1 cellular context compared by ENCODE assay signal in the genomic region with DNA sequence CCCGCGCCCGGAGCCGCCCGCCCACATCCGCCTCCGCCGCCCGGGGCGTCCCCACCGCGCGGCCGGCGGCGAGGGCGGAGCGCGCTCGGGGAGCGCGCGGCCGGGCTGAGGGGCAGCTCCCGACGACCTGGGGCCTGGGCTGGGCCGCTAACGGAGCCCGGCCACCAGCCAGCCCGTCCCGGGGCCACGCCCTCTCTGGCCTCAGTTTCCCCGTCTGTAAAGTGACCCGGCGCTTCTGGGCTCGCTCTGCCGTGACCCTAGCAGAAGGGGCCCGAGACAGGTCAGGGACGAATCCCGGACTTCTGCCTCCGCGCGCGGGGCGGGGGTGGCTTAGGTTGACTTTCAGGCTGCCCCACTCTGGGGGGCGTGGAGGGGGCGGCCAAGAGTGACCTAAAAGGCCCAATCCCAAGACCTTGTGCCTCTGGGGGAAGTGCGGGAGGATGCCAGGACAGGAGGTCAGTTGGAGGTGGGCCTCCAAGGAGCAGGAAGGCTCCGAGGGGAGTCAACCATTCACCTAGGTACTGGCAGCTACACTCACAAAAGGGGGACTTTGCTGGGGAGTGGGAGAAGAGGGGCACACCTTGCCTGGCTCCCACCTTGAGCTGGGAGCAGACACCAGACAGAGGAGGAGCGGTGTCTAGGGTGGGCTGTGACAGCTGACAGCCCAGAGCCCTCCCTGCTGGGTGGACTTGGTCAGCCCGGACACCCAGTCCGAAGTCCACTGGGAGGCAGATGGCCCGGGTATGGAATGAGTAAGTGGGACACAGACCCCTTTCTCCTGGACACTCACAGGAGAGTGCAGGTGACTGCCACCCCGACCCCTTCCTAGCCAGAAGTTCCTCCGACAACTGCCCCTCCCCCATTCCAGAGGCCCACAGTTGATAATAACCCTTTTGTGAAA.
TF ChIP-seq lines count a peak whose summit lies in the region.

No MANE protein-coding gene starts in this region.

TF ChIP-seq in K562, 482 proteins besides CTCF, POLR2A, EP300 and RAD21 (continues in another document):
- TF ChIP-seq, protein P1, sequence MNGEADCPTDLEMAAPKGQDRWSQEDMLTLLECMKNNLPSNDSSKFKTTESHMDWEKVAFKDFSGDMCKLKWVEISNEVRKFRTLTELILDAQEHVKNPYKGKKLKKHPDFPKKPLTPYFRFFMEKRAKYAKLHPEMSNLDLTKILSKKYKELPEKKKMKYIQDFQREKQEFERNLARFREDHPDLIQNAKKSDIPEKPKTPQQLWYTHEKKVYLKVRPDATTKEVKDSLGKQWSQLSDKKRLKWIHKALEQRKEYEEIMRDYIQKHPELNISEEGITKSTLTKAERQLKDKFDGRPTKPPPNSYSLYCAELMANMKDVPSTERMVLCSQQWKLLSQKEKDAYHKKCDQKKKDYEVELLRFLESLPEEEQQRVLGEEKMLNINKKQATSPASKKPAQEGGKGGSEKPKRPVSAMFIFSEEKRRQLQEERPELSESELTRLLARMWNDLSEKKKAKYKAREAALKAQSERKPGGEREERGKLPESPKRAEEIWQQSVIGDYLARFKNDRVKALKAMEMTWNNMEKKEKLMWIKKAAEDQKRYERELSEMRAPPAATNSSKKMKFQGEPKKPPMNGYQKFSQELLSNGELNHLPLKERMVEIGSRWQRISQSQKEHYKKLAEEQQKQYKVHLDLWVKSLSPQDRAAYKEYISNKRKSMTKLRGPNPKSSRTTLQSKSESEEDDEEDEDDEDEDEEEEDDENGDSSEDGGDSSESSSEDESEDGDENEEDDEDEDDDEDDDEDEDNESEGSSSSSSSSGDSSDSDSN (IDR thresholded peaks at IDR 0.05; ENCODE audit: borderline replicate concordance in 1 of 2, low read depth in 2 of 2, low read length in 2 of 2), result 0 out of 4 replicates have a peak, but pooled peaks of 1 of the 2 experiments have one; percentile 19
- TF ChIP-seq XRCC4 (IDR thresholded peaks at IDR 0.05; ENCODE audit: extremely low read depth, insufficient read depth, insufficient read length), result no peak
- TF ChIP-seq, protein P2, sequence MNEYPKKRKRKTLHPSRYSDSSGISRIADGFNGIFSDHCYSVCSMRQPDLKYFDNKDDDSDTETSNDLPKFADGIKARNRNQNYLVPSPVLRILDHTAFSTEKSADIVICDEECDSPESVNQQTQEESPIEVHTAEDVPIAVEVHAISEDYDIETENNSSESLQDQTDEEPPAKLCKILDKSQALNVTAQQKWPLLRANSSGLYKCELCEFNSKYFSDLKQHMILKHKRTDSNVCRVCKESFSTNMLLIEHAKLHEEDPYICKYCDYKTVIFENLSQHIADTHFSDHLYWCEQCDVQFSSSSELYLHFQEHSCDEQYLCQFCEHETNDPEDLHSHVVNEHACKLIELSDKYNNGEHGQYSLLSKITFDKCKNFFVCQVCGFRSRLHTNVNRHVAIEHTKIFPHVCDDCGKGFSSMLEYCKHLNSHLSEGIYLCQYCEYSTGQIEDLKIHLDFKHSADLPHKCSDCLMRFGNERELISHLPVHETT (CRISPR knock-in tag; conservative IDR thresholded peaks at IDR 0.05 in 1 of 2, IDR thresholded peaks at IDR 0.05 in 1 of 2), result peak in 1 of 2 experiments; percentile 72; a peak in 1 of 4 replicates
- TF ChIP-seq KDM5B (IDR thresholded peaks at IDR 0.05; ENCODE audit: insufficient replicate concordance, low read depth, low read length), result peak; percentile 78
- 0 out of 4 replicates have a peak, but pooled peaks of 1 of the 2 experiments have one; percentile 11 for TF ChIP-seq NONO (IDR thresholded peaks at IDR 0.05; ENCODE audit: low read depth in 2 of 2, low read length in 1 of 2)
- TF ChIP-seq PHF8 (IDR thresholded peaks at IDR 0.05; ENCODE audit: borderline replicate concordance, low read length), result peak; percentile 84; the same call in 1 of the 2 replicates
- no peak for TF ChIP-seq SOX6 (IDR thresholded peaks at IDR 0.05)
- no peak for TF ChIP-seq ZNF57 (CRISPR knock-in tag; IDR thresholded peaks at IDR 0.05)
- TF ChIP-seq, protein P3, sequence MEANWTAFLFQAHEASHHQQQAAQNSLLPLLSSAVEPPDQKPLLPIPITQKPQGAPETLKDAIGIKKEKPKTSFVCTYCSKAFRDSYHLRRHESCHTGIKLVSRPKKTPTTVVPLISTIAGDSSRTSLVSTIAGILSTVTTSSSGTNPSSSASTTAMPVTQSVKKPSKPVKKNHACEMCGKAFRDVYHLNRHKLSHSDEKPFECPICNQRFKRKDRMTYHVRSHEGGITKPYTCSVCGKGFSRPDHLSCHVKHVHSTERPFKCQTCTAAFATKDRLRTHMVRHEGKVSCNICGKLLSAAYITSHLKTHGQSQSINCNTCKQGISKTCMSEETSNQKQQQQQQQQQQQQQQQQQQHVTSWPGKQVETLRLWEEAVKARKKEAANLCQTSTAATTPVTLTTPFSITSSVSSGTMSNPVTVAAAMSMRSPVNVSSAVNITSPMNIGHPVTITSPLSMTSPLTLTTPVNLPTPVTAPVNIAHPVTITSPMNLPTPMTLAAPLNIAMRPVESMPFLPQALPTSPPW (CRISPR knock-in tag; IDR thresholded peaks at IDR 0.05), result peak; percentile 36; the same call in 1 of the 2 replicates
- TF ChIP-seq FOXA3 (CRISPR knock-in tag; conservative IDR thresholded peaks at IDR 0.05 in 1 of 2, IDR thresholded peaks at IDR 0.05 in 1 of 2), result no peak
- no peak for TF ChIP-seq ZNF253 (CRISPR knock-in tag; conservative IDR thresholded peaks at IDR 0.05)
- TF ChIP-seq, protein P4, sequence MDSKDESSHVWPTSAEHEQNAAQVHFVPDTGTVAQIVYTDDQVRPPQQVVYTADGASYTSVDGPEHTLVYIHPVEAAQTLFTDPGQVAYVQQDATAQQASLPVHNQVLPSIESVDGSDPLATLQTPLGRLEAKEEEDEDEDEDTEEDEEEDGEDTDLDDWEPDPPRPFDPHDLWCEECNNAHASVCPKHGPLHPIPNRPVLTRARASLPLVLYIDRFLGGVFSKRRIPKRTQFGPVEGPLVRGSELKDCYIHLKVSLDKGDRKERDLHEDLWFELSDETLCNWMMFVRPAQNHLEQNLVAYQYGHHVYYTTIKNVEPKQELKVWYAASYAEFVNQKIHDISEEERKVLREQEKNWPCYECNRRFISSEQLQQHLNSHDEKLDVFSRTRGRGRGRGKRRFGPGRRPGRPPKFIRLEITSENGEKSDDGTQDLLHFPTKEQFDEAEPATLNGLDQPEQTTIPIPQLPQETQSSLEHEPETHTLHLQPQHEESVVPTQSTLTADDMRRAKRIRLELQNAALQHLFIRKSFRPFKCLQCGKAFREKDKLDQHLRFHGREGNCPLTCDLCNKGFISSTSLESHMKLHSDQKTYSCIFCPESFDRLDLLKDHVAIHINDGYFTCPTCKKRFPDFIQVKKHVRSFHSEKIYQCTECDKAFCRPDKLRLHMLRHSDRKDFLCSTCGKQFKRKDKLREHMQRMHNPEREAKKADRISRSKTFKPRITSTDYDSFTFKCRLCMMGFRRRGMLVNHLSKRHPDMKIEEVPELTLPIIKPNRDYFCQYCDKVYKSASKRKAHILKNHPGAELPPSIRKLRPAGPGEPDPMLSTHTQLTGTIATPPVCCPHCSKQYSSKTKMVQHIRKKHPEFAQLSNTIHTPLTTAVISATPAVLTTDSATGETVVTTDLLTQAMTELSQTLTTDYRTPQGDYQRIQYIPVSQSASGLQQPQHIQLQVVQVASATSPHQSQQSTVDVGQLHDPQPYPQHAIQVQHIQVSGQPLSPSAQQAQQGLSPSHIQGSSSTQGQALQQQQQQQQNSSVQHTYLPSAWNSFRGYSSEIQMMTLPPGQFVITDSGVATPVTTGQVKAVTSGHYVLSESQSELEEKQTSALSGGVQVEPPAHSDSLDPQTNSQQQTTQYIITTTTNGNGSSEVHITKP (IDR thresholded peaks at IDR 0.05; ENCODE audit: partially characterized antibody), result peak; percentile 83
- TF ChIP-seq ZNF324 (CRISPR knock-in tag; IDR thresholded peaks at IDR 0.05), result no peak
- no peak for TF ChIP-seq MEIS2 (IDR thresholded peaks at IDR 0.05; ENCODE audit: partially characterized antibody)
- TF ChIP-seq, protein P5, sequence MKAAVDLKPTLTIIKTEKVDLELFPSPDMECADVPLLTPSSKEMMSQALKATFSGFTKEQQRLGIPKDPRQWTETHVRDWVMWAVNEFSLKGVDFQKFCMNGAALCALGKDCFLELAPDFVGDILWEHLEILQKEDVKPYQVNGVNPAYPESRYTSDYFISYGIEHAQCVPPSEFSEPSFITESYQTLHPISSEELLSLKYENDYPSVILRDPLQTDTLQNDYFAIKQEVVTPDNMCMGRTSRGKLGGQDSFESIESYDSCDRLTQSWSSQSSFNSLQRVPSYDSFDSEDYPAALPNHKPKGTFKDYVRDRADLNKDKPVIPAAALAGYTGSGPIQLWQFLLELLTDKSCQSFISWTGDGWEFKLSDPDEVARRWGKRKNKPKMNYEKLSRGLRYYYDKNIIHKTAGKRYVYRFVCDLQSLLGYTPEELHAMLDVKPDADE (conservative IDR thresholded peaks at IDR 0.05; ENCODE audit: control insufficient read depth, low read depth, low read length), result no peak
- TF ChIP-seq BRCA1 (IDR thresholded peaks at IDR 0.05), result no peak
- TF ChIP-seq BRCA1 (CRISPR knock-in tag; IDR thresholded peaks at IDR 0.05), result no peak
- TF ChIP-seq, protein P6, sequence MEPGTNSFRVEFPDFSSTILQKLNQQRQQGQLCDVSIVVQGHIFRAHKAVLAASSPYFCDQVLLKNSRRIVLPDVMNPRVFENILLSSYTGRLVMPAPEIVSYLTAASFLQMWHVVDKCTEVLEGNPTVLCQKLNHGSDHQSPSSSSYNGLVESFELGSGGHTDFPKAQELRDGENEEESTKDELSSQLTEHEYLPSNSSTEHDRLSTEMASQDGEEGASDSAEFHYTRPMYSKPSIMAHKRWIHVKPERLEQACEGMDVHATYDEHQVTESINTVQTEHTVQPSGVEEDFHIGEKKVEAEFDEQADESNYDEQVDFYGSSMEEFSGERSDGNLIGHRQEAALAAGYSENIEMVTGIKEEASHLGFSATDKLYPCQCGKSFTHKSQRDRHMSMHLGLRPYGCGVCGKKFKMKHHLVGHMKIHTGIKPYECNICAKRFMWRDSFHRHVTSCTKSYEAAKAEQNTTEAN (CRISPR knock-in tag; IDR thresholded peaks at IDR 0.05), result no peak
- peak; percentile 62 for TF ChIP-seq RBFOX2 (IDR thresholded peaks at IDR 0.05; ENCODE audit: low read depth, low read length)
- TF ChIP-seq POLR2AphosphoS5 (IDR thresholded peaks at IDR 0.05; ENCODE audit: control insufficient read depth, insufficient read depth, low read depth, low read length), result peak; percentile 30; the same call in 1 of the 2 replicates
- peak; percentile 82 for TF ChIP-seq ZFX (CRISPR knock-in tag; IDR thresholded peaks at IDR 0.05)
- 0 out of 2 replicates have a peak, but pooled peaks have one; percentile 26 for TF ChIP-seq EGR1 (conservative IDR thresholded peaks at IDR 0.05)
- no peak for TF ChIP-seq ZNF561 (CRISPR knock-in tag; conservative IDR thresholded peaks at IDR 0.05)
- TF ChIP-seq TBP (optimal IDR thresholded peaks at IDR 0.05; ENCODE audit: low read depth, low read length), result peak; percentile 31
- no peak for TF ChIP-seq ZNF311 (CRISPR knock-in tag; IDR thresholded peaks at IDR 0.05)
- TF ChIP-seq ETV5 (CRISPR knock-in tag; IDR thresholded peaks at IDR 0.05; ENCODE audit: low read depth), result no peak
- TF ChIP-seq, protein P7, sequence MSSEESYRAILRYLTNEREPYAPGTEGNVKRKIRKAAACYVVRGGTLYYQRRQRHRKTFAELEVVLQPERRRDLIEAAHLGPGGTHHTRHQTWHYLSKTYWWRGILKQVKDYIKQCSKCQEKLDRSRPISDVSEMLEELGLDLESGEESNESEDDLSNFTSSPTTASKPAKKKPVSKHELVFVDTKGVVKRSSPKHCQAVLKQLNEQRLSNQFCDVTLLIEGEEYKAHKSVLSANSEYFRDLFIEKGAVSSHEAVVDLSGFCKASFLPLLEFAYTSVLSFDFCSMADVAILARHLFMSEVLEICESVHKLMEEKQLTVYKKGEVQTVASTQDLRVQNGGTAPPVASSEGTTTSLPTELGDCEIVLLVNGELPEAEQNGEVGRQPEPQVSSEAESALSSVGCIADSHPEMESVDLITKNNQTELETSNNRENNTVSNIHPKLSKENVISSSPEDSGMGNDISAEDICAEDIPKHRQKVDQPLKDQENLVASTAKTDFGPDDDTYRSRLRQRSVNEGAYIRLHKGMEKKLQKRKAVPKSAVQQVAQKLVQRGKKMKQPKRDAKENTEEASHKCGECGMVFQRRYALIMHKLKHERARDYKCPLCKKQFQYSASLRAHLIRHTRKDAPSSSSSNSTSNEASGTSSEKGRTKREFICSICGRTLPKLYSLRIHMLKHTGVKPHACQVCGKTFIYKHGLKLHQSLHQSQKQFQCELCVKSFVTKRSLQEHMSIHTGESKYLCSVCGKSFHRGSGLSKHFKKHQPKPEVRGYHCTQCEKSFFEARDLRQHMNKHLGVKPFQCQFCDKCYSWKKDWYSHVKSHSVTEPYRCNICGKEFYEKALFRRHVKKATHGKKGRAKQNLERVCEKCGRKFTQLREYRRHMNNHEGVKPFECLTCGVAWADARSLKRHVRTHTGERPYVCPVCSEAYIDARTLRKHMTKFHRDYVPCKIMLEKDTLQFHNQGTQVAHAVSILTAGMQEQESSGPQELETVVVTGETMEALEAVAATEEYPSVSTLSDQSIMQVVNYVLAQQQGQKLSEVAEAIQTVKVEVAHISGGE (CRISPR knock-in tag; IDR thresholded peaks at IDR 0.05), result peak in 1 of 3 experiments; percentile 15; a peak in 1 of 6 replicates
- no peak for TF ChIP-seq NFE2 (IDR thresholded peaks at IDR 0.05; ENCODE audit: low read depth)
- TF ChIP-seq ZNF75A (CRISPR knock-in tag; IDR thresholded peaks at IDR 0.05), result no peak
- TF ChIP-seq, protein P8, sequence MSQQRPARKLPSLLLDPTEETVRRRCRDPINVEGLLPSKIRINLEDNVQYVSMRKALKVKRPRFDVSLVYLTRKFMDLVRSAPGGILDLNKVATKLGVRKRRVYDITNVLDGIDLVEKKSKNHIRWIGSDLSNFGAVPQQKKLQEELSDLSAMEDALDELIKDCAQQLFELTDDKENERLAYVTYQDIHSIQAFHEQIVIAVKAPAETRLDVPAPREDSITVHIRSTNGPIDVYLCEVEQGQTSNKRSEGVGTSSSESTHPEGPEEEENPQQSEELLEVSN (IDR thresholded peaks at IDR 0.05; ENCODE audit: borderline replicate concordance in 1 of 2, extremely low read depth in 1 of 2, insufficient read depth in 1 of 2, insufficient read length in 1 of 2, low read depth in 1 of 2, low read length in 1 of 2, poor library complexity in 1 of 2, severe bottlenecking in 1 of 2), result peak in 1 of 2 experiments; percentile 65
- peak; percentile 7 for TF ChIP-seq RBBP5 (IDR thresholded peaks at IDR 0.05; ENCODE audit: borderline replicate concordance, insufficient read depth, low read length, poor library complexity, severe bottlenecking)
- peak; percentile 49; the same call in 1 of the 2 replicates for TF ChIP-seq SUPT5H (IDR thresholded peaks at IDR 0.05)
- TF ChIP-seq TCF7L2 (IDR thresholded peaks at IDR 0.05; ENCODE audit: low read depth, low read length), result no peak
- TF ChIP-seq, protein P9, sequence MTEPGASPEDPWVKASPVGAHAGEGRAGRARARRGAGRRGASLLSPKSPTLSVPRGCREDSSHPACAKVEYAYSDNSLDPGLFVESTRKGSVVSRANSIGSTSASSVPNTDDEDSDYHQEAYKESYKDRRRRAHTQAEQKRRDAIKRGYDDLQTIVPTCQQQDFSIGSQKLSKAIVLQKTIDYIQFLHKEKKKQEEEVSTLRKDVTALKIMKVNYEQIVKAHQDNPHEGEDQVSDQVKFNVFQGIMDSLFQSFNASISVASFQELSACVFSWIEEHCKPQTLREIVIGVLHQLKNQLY (CRISPR knock-in tag; conservative IDR thresholded peaks at IDR 0.05), result 0 out of 4 replicates have a peak, but pooled peaks of 1 of the 2 experiments have one; percentile 38
- TF ChIP-seq POLR2B (IDR thresholded peaks at IDR 0.05; ENCODE audit: low read depth, partially characterized antibody), result peak; percentile 22
- TF ChIP-seq, protein P10, sequence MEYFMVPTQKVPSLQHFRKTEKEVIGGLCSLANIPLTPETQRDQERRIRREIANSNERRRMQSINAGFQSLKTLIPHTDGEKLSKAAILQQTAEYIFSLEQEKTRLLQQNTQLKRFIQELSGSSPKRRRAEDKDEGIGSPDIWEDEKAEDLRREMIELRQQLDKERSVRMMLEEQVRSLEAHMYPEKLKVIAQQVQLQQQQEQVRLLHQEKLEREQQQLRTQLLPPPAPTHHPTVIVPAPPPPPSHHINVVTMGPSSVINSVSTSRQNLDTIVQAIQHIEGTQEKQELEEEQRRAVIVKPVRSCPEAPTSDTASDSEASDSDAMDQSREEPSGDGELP (CRISPR knock-in tag; IDR thresholded peaks at IDR 0.05; ENCODE audit: borderline replicate concordance), result peak; percentile 50; the same call in 1 of the 2 replicates
